In the genomic region with DNA sequence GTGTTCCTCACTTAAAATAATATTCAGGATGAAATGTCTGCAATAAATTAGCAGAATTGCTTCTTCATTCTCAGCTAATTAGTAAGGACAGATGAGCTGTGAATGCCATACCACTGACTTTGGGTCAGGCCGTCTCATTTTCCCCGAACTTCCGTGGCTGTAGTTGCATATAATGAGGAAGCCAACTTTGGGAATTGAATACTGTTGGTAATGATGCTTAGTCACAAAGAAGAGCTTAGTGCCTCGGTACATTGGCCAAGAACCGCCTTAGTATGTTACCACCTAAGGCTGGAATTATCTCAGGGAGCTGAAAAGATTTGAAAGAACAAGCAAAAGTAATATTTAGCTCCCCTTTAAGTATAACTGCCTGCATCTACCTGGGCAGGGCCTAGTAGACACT, we compare ENCODE assay signal across 14 cellular contexts.
"Had no signal": no experiment of that assay in that cellular context is flagged by ENCODE, and none has a peak within 500 bp of the region (broad histone marks: within the 10 kb centered on the region; RNA-seq: fewer than 3 reads in every experiment).

No MANE protein-coding gene starts in this region.

- H3K27me3 ChIP-seq: hepatocyte, spleen, stomach, testis had no signal

- H3K4me2 ChIP-seq: hepatocyte had no signal

- H2AFZ ChIP-seq: hepatocyte had no signal

- H3K4me3 ChIP-seq: hepatocyte, spleen, stomach, testis had no signal

- H3K36me3 ChIP-seq: spleen, stomach had no signal

- H3K4me1 ChIP-seq: testis had no signal

- H3K9me3 ChIP-seq: spleen, stomach, testis had no signal

- H3K27ac ChIP-seq: spleen, stomach, testis had no signal

- DNase-seq: activated CD4-positive, alpha-beta T cell treated with anti-CD3 and anti-CD28 coated beads for 1 hour; activated CD4-positive, alpha-beta T cell treated with anti-CD3 and anti-CD28 coated beads, Interleukin-2, amount 50 U/mL, for 4 hours; activated naive CD4-positive, alpha-beta T cell; activated T-cell treated with anti-CD3 and anti-CD28 coated beads for 4 hours; cerebellar nuclear complex; effector memory CD4-positive, alpha-beta T cell; islet precursor cell; midbrain; spleen; stomach; T-helper 1 cell; T1000; testis had no signal
